2 cellular contexts compared by ENCODE assay signal in genomic region chr3:140954576-140954975, GRCh38.
TF ChIP-seq lines count a peak whose summit lies in the region.

No MANE protein-coding gene starts in this region.

TF ChIP-seq in SK-N-SH, 30 proteins besides CTCF, POLR2A, EP300 and RAD21 (continued from another document):
- no peak for TF ChIP-seq RCOR1 (IDR thresholded peaks at IDR 0.05; ENCODE audit: low read length)
- TF ChIP-seq NFIC (IDR thresholded peaks at IDR 0.05; ENCODE audit: borderline replicate concordance) = no peak
- TF ChIP-seq FOXJ3 (CRISPR knock-in tag; IDR thresholded peaks at IDR 0.05) = no peak
- TF ChIP-seq MXI1 (IDR thresholded peaks at IDR 0.05; ENCODE audit: low read depth, low read length) = no peak
- TF ChIP-seq TEAD4 (IDR thresholded peaks at IDR 0.05; ENCODE audit: borderline replicate concordance, insufficient read depth) = no peak
- TF ChIP-seq JUND (IDR thresholded peaks at IDR 0.05) = no peak
- TF ChIP-seq NRF1 (IDR thresholded peaks at IDR 0.05; ENCODE audit: low read depth, low read length) = no peak
- no peak for TF ChIP-seq FOSL2 (IDR thresholded peaks at IDR 0.05; ENCODE audit: borderline replicate concordance, low read depth)
- no peak for TF ChIP-seq GATA2 (CRISPR knock-in tag; IDR thresholded peaks at IDR 0.05)

TF ChIP-seq in GM23338, 12 proteins besides CTCF, POLR2A, EP300 and RAD21 (continued from another document):
- no peak for TF ChIP-seq ZNF462 (CRISPR knock-in tag; IDR thresholded peaks at IDR 0.05)
